Comparison of ENCODE assay signal across 8 cellular contexts in the genomic region with DNA sequence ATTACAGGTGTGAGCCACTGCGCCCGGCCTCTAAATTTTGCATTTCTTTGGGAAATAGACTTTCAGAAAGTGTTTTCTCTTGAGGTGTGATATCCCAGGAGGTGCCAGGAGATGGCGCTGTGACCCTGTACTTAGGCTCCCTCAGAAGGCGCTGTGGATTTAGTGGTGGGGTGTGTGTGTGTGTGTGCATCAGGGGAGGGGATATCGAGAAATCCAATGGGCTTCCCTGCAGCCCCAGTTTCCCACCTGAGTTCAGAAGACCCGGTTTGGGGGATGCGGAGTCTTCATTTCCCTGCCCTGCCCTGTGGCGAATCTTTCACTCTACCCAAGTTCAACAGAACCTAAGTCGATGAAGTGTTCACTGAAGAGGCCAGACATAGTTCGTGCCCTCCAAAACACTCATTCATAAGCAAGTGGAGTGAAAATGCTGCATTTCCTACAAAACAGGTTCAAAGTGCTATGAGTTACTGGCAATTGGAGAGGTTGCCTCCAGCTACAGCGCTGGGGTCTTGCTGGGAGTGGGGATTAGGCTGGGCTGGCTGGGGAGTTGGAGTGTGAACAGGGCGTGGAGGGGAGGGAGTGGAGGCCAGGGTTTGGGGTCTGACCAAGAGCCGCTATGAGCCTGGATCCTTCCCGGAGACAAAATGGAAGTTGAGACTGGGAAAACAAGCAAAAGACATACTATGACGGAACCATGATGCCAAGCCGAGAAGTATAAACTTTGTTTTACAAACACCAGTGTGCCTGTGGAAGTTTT. TPM values are rescaled to one million over a fixed set of nuclear protein-coding genes. Genes with fewer than 3 reads are reported as not detected.
DNase-seq lines count a peak whose midpoint lies in the region; ATAC-seq and TF ChIP-seq lines count a peak whose summit lies in the region.

No MANE protein-coding gene starts in this region.

- no peak for TF ChIP-seq EP300 in esophagus muscularis mucosa (IDR thresholded peaks at IDR 0.05)

- H3K4me1 Mint-ChIP-seq in nephron progenitor cell: peaks cover 43% of the 10 kb centered on the region

- peaks cover 65% of the 10 kb centered on the region for H3K27me3 Mint-ChIP-seq in nephron progenitor cell (ENCODE audit: low read depth, poor library complexity)

- intact Hi-C loops in esophagus muscularis mucosa (cut with DNase I): loop anchor here (2.0 kb wide), 1 partner anchor 46 kb away; no protein-coding TSS in a partner anchor

- H3K4me3 Mint-ChIP-seq in nephron progenitor cell: no peak overlapping the region

- H3K36me3 ChIP-seq in NT2/D1 (ENCODE audit: insufficient read depth, insufficient read length, low read length): no peaks in the 10 kb centered on the region
- no peaks in the 10 kb centered on the region for H3K36me3 ChIP-seq in esophagus muscularis mucosa

- no peak overlapping the region for H3K27ac Mint-ChIP-seq in nephron progenitor cell

- WGBS in esophagus muscularis mucosa: 22% methylated on average over 14 of the region's 16 CpGs

- no peak for TF ChIP-seq POLR2A in esophagus muscularis mucosa (IDR thresholded peaks at IDR 0.05; ENCODE audit: low read depth)

- H3K9me3 ChIP-seq in NT2/D1 (ENCODE audit: insufficient read depth, low read length) (no peaks in the 10 kb centered on the region), esophagus muscularis mucosa (no peaks in the 10 kb centered on the region)

- TF ChIP-seq CTCF in esophagus muscularis mucosa (IDR thresholded peaks at IDR 0.05) (peak; percentile 54 to 66 (median 64)), nephron progenitor cell (IDR thresholded peaks at IDR 0.05) (peak; percentile 74)

- H3K4me1 ChIP-seq in NT2/D1 (ENCODE audit: insufficient read depth, insufficient read length): peaks cover 33% of the 10 kb centered on the region
- H3K4me1 ChIP-seq in esophagus muscularis mucosa: peaks cover 0 to 4% (median 1%) of the 10 kb centered on the region in 4 donors

- H3K9me3 Mint-ChIP-seq in nephron progenitor cell: no peaks in the 10 kb centered on the region

- POLR2A ChIA-PET in HEK293T (lab: Yijun Ruan, JAX): no interaction called here

- no peaks in the 10 kb centered on the region for H3K36me3 Mint-ChIP-seq in nephron progenitor cell (ENCODE audit: low read depth)

- H3K27me3 ChIP-seq in NT2/D1 (ENCODE audit: insufficient read depth, insufficient read length): peaks cover 30% of the 10 kb centered on the region
- peaks cover 0 to 91% (median 25%) of the 10 kb centered on the region in 4 donors for H3K27me3 ChIP-seq in esophagus muscularis mucosa

- no peak overlapping the region for H3K27ac ChIP-seq in esophagus muscularis mucosa (replicated peaks in 1 of 4)

- peak overlapping the region; percentile 36 for H3K9ac ChIP-seq in NT2/D1 (ENCODE audit: insufficient read length, low read depth)

- no peak for ATAC-seq in HG02885 (IDR thresholded peaks at IDR 0.05; ENCODE audit: poor library complexity, unreplicated experiment)

- peak; percentile 77 for DNase-seq in CD1c-positive myeloid dendritic cell (ENCODE audit: extremely low spot score)
- DNase-seq in HEK293T (ENCODE audit: extremely low spot score): peak; percentile 66
- peak; percentile 84 for DNase-seq in NT2/D1 (ENCODE audit: low read depth, low spot score)
- peak; percentile 43 for DNase-seq in activated CD8-positive, alpha-beta memory T cell treated with anti-CD3 and anti-CD28 coated beads, Interleukin-2, amount 50 U/mL, for 24 hours (ENCODE audit: extremely low read depth)
- DNase-seq in esophagus muscularis mucosa (ENCODE audit: extremely low spot score): no peak
- DNase-seq in nephron progenitor cell: peak; percentile 76
- DNase-seq in superior temporal gyrus (ENCODE audit: extremely low spot score): peak; percentile 75

- H3K4me3 ChIP-seq in NT2/D1 (ENCODE audit: insufficient read length, low read depth) (no peak overlapping the region), esophagus muscularis mucosa (no peak overlapping the region)

- CTCF ChIA-PET in HEK293T (lab: Yijun Ruan, JAX): interaction anchor here (0.5 to 3.5 kb wide), 10 partner anchors 17 to 331 kb away, joined by 3 to 21 read pairs (median 3); no protein-coding TSS in a partner anchor

TF ChIP-seq in HEK293T, 16 proteins besides CTCF, POLR2A, EP300 and RAD21:
- TF ChIP-seq TARDBP (IDR thresholded peaks at IDR 0.05): no peak
- TF ChIP-seq ELF4 (IDR thresholded peaks at IDR 0.05): no peak
- no peak for TF ChIP-seq NFRKB (IDR thresholded peaks at IDR 0.05)
- TF ChIP-seq, protein P1, sequence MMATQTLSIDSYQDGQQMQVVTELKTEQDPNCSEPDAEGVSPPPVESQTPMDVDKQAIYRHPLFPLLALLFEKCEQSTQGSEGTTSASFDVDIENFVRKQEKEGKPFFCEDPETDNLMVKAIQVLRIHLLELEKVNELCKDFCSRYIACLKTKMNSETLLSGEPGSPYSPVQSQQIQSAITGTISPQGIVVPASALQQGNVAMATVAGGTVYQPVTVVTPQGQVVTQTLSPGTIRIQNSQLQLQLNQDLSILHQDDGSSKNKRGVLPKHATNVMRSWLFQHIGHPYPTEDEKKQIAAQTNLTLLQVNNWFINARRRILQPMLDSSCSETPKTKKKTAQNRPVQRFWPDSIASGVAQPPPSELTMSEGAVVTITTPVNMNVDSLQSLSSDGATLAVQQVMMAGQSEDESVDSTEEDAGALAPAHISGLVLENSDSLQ (IDR thresholded peaks at IDR 0.05): no peak
- no peak for TF ChIP-seq ZNF384 (IDR thresholded peaks at IDR 0.05)
- TF ChIP-seq LEF1 (IDR thresholded peaks at IDR 0.05; ENCODE audit: borderline replicate concordance): no peak
- no peak for TF ChIP-seq FOXA1 (IDR thresholded peaks at IDR 0.05)

RNA-seq across cellular contexts. Expression of gene WNT6, which starts 6.5 kb away (rescaled TPM):
- total RNA-seq in esophagus muscularis mucosa: 10 to 100 TPM in 2 of 4 donors, 1 to 10 TPM in 2; 2.9 to 14.3 (median 8.0) TPM

RNA-seq across cellular contexts. Expression of gene PRKAG3, which starts 21.5 kb away (rescaled TPM):
- not detected for total RNA-seq in esophagus muscularis mucosa

RNA-seq across cellular contexts. Expression of gene WNT10A, which starts 27.6 kb away (rescaled TPM):
- under 1 TPM in 1 of 4 donors, not detected in 3; 0.17 TPM for total RNA-seq in esophagus muscularis mucosa
